In the genomic region with DNA sequence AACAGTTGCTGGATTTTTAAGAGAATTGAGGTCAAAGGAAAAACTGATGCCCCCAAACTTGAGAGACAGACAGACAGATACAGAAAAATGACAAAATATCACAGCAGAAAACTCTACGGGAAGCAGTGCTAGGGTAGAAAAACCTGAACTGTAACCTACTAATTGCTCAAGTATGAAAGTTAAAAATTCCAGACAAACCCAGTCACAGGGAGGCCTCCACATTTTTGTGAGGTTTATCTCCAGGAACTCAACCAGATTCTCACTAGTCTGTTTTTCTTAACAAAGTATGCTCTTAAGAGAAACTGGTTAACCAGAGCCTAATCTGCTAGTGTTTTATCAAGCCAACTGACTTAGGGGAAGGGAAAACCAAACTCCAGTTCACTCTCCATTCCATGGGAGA, we compare ENCODE assay signal across 10 cellular contexts. TPM values are rescaled to one million over a fixed set of nuclear protein-coding genes. Genes with fewer than 3 reads are reported as not detected.
A peak's percentile ranks its signal among the peaks of the same experiment; 100 is the strongest.
DNase-seq lines count a peak whose midpoint lies in the region; ATAC-seq lines count a peak whose summit lies in the region.
"Had no signal": no experiment of that assay in that cellular context is flagged by ENCODE, and none has a peak within 500 bp of the region (broad histone marks: within the 10 kb centered on the region; RNA-seq: fewer than 3 reads in every experiment).

No MANE protein-coding gene starts in this region.

- peaks cover 14% of the 10 kb centered on the region for H3K9me3 ChIP-seq in adipocyte (ENCODE audit: control insufficient read depth, low read length)

- intact Hi-C loops in sciatic nerve (cut with DNase I) = no loop called here

- peaks cover 3 to 5% (median 3%) of the 10 kb centered on the region in 3 donors for H3K27me3 Mint-ChIP-seq in immature natural killer cell (ENCODE audit: low read depth in 3 of 3)

- DNase-seq in HCEC 1CT = peak; percentile 83
- peak; percentile 74 for DNase-seq in adipocyte (ENCODE audit: low read depth)
- peak; percentile 75 for DNase-seq in glomerular visceral epithelial cell (ENCODE audit: extremely low spot score)
- DNase-seq in immature natural killer cell = no peak
- no peak for DNase-seq in activated naive CD4-positive, alpha-beta T cell treated with Interleukin-2 at 50 U/mL for 16 hours
- no peak for DNase-seq in sciatic nerve (ENCODE audit: low spot score)
- DNase-seq: DMS153; effector memory CD4-positive, alpha-beta T cell; substantia nigra had no signal

- no peak for ATAC-seq in activated CD4-positive, CD25-positive, alpha-beta regulatory T cell treated with anti-CD3 and anti-CD28 coated beads, Interleukin-2, amount 50 U/mL, for 24 hours
- no peak for ATAC-seq in sciatic nerve

- H3K9me3 Mint-ChIP-seq in immature natural killer cell = no peaks in the 10 kb centered on the region

- peak overlapping the region; percentile 56 for H3K4me3 ChIP-seq in adipocyte (ENCODE audit: low read length)

- H3K27ac Mint-ChIP-seq in immature natural killer cell = no peak overlapping the region

- no peaks in the 10 kb centered on the region for H3K36me3 Mint-ChIP-seq in immature natural killer cell

- peaks cover 18% of the 10 kb centered on the region for H3K4me1 ChIP-seq in adipocyte (ENCODE audit: control insufficient read depth, insufficient read depth, low read length)

- H3K27me3 ChIP-seq in adipocyte (replicated peaks; ENCODE audit: control insufficient read depth, insufficient read depth, low read length) = no peaks in the 10 kb centered on the region

- H3K4me1 Mint-ChIP-seq in immature natural killer cell = no peaks in the 10 kb centered on the region

- H3K9ac ChIP-seq in adipocyte (ENCODE audit: low read length) = peak overlapping the region; percentile 77

- H3K4me3 Mint-ChIP-seq in immature natural killer cell = no peak overlapping the region

- no peaks in the 10 kb centered on the region for H3K36me3 ChIP-seq in adipocyte (ENCODE audit: control insufficient read depth, insufficient read depth, low read length, severe bottlenecking)

RNA-seq across cellular contexts. Expression of a gene that starts 19.9 kb away (rescaled TPM):
- 10 to 100 TPM in 2 of 3 donors, 1 to 10 TPM in 1; 9.4 to 13.6 (median 10.8) TPM for polyA plus RNA-seq in immature natural killer cell
- total RNA-seq in sciatic nerve = 56.8 TPM

Comparison
In these comparisons a context has a peak if more than half of its experiments do, and no peak if none do; other contexts are left out.
1. DNase-seq: peak in HCEC 1CT (single experiment), adipocyte (single experiment) and glomerular visceral epithelial cell (single experiment); none in immature natural killer cell (0 of 3), activated naive CD4-positive, alpha-beta T cell treated with Interleukin-2 at 50 U/mL for 16 hours (single experiment) and sciatic nerve (single experiment).